8 cellular contexts compared by ENCODE assay signal in genomic region chr10:132551093-132551807, GRCh38. TPM values are rescaled to one million over a fixed set of nuclear protein-coding genes. Genes with fewer than 3 reads are reported as not detected.
DNase-seq lines count a peak whose midpoint lies in the region; ATAC-seq and TF ChIP-seq lines count a peak whose summit lies in the region.

No MANE protein-coding gene starts in this region.

- H2AFZ ChIP-seq in smooth muscle cell (ENCODE audit: low read depth), result no peak overlapping the region

- H3K36me3 ChIP-seq in smooth muscle cell (ENCODE audit: low read depth) (no peaks in the 10 kb centered on the region), mesendoderm (ENCODE audit: control insufficient read depth, insufficient read depth, low read length) (no peaks in the 10 kb centered on the region)

- H3K27ac ChIP-seq in smooth muscle cell (ENCODE audit: low read depth) (no peak overlapping the region), mesendoderm (ENCODE audit: low read depth, low read length) (no peak overlapping the region)

- H3K9ac ChIP-seq in smooth muscle cell (ENCODE audit: low read depth), result no peak overlapping the region
- no peak overlapping the region for H3K9ac ChIP-seq in mesendoderm (ENCODE audit: low read length)

- H3K27ac Mint-ChIP-seq in central memory CD8-positive, alpha-beta T cell (ENCODE audit: low read depth), result no peak overlapping the region

- H2BK120ac ChIP-seq in mesendoderm (ENCODE audit: low read depth, low read length), result no peak overlapping the region

- DNase-seq in KG1 (lab: John Stamatoyannopoulos, UW), result peak; percentile 63
- no peak for DNase-seq in central memory CD8-positive, alpha-beta T cell (ENCODE audit: low spot score in 2 of 2)
- DNase-seq in mucosa of gallbladder (ENCODE audit: low spot score), result no peak
- no peak for DNase-seq in smooth muscle cell (lab: John Stamatoyannopoulos, UW; ENCODE audit: unreplicated experiment)
- DNase-seq in mesendoderm, result no peak
- DNase-seq in HT-29 (ENCODE audit: low spot score), result no peak

- no peak overlapping the region for H4K5ac ChIP-seq in mesendoderm (ENCODE audit: low read length)

- H2AK5ac ChIP-seq in mesendoderm (ENCODE audit: low read length), result no peak overlapping the region

- H3K4me3 ChIP-seq in smooth muscle cell (no peak overlapping the region), mesendoderm (ENCODE audit: low read length) (no peak overlapping the region)

- no peaks in the 10 kb centered on the region for H3K9me3 Mint-ChIP-seq in central memory CD8-positive, alpha-beta T cell

- H3K4me1 Mint-ChIP-seq in central memory CD8-positive, alpha-beta T cell, result peaks cover 18% of the 10 kb centered on the region

- peak overlapping the region; percentile 15 for H3K4me3 Mint-ChIP-seq in central memory CD8-positive, alpha-beta T cell

- 91% methylated on average over 15 of the region's 15 CpGs for WGBS in smooth muscle cell (ENCODE audit: low lambda C conversion rate)
- no CpG with 5 or more reads among the region's 15 CpGs for WGBS in mesendoderm (ENCODE audit: extremely low coverage, insufficient coverage, low lambda C conversion rate)

- no peak overlapping the region for H3K23ac ChIP-seq in mesendoderm (ENCODE audit: low read length)

- no peak overlapping the region for H2BK15ac ChIP-seq in mesendoderm (replicated peaks; ENCODE audit: low read depth)

- no peaks in the 10 kb centered on the region for H3K27me3 ChIP-seq in smooth muscle cell (ENCODE audit: low read depth)
- no peaks in the 10 kb centered on the region for H3K27me3 ChIP-seq in mesendoderm (ENCODE audit: insufficient read depth, low read length, poor library complexity)

- H3K79me1 ChIP-seq in mesendoderm (ENCODE audit: low read length), result peaks cover 14% of the 10 kb centered on the region

- no peak overlapping the region for H3K56ac ChIP-seq in mesendoderm (ENCODE audit: low read length)

- H3K79me2 ChIP-seq in smooth muscle cell (ENCODE audit: low read depth) (peaks cover 75% of the 10 kb centered on the region), mesendoderm (ENCODE audit: control insufficient read depth, insufficient read depth, low read length) (peaks cover 4% of the 10 kb centered on the region)

- no peak overlapping the region for H3K18ac ChIP-seq in mesendoderm (ENCODE audit: low read length)

- no peaks in the 10 kb centered on the region for H3K27me3 Mint-ChIP-seq in central memory CD8-positive, alpha-beta T cell

- H3K9me3 ChIP-seq in smooth muscle cell (replicated peaks; ENCODE audit: low read depth), result no peaks in the 10 kb centered on the region

- H4K8ac ChIP-seq in mesendoderm (ENCODE audit: low read depth, low read length), result no peak overlapping the region

- H3K36me3 Mint-ChIP-seq in central memory CD8-positive, alpha-beta T cell (ENCODE audit: insufficient read depth), result no peaks in the 10 kb centered on the region

- H3F3A ChIP-seq in smooth muscle cell (ENCODE audit: low read depth), result no peaks in the 10 kb centered on the region

- no peak overlapping the region for H3K4me2 ChIP-seq in smooth muscle cell
- no peak overlapping the region for H3K4me2 ChIP-seq in mesendoderm (ENCODE audit: low read length)

- no peak for TF ChIP-seq CTCF in smooth muscle cell (IDR thresholded peaks at IDR 0.05; ENCODE audit: borderline replicate concordance, insufficient read depth, poor library complexity, severe bottlenecking)

- no peak overlapping the region for H2BK5ac ChIP-seq in mesendoderm (ENCODE audit: low read length)

- peaks cover 100% of the 10 kb centered on the region for H4K20me1 ChIP-seq in smooth muscle cell (ENCODE audit: low read depth)

- H3K4me1 ChIP-seq in smooth muscle cell (ENCODE audit: low read depth) (no peaks in the 10 kb centered on the region), mesendoderm (ENCODE audit: control insufficient read depth, low read depth, low read length) (no peaks in the 10 kb centered on the region)

- peak; percentile 72 for ATAC-seq in GM21390 (IDR thresholded peaks at IDR 0.05; ENCODE audit: unreplicated experiment)
- peak; percentile 54 for ATAC-seq in central memory CD8-positive, alpha-beta T cell (replicated peaks; ENCODE audit: extremely low read depth, poor library complexity, severe bottlenecking)

- TF ChIP-seq POLR2A in GM15510 (IDR thresholded peaks at IDR 0.05; ENCODE audit: borderline replicate concordance, extremely low read depth, insufficient read length), result peak; percentile 22

- H3K4ac ChIP-seq in mesendoderm (ENCODE audit: low read depth, low read length), result no peak overlapping the region

RNA-seq across cellular contexts. Expression of gene INPP5A, which starts 13.7 kb away (rescaled TPM):
- total RNA-seq in mucosa of gallbladder (44.4 TPM), smooth muscle cell (48.0 and 65.9 TPM in 2 replicates)
- polyA plus RNA-seq in smooth muscle cell, result 49.1 and 55.9 TPM in 2 replicates
- 17.5 TPM for polyA plus RNA-seq in mesendoderm (2013, experiment 1 of 2)
- polyA plus RNA-seq in mesendoderm (2013, experiment 2 of 2), result 18.1 TPM
- 18.0 and 22.7 TPM in 2 replicates for total RNA-seq in HT-29 (2014; rRNA removed; shearing (Covaris generic))
